Comparison of ENCODE assay signal across 10 cellular contexts in genomic region chr13:48783181-48783630, GRCh38.
DNase-seq lines count a peak whose midpoint lies in the region; ATAC-seq and TF ChIP-seq lines count a peak whose summit lies in the region.
"Had no signal": no experiment of that assay in that cellular context is flagged by ENCODE, and none has a peak within 500 bp of the region (broad histone marks: within the 10 kb centered on the region; RNA-seq: fewer than 3 reads in every experiment).

No MANE protein-coding gene starts in this region.

- H3K27ac ChIP-seq in SJSA1 (no peak overlapping the region), heart right ventricle (peak overlapping the region in 8 of 10 donors; percentile 43 to 79 (median 51)), thyroid gland (no peak overlapping the region), coronary artery (peak overlapping the region in 1 of 2 donors; percentile 37)
- H3K27ac ChIP-seq: 22Rv1 had no signal

- H3K36me3 ChIP-seq in SJSA1 (no peaks in the 10 kb centered on the region), heart right ventricle (no peaks in the 10 kb centered on the region), thyroid gland (no peaks in the 10 kb centered on the region)

- peak; percentile 2 for DNase-seq in NCI-H1694 treated with DMSO at 0.1 percent for 48 hours (lab: John Stamatoyannopoulos, UW)
- DNase-seq in NCI-H1694 (lab: John Stamatoyannopoulos, UW), result no peak
- peak; percentile 56 to 66 for DNase-seq in SJSA1 (ENCODE audit: low read depth in 1 of 2, low spot score in 2 of 2)
- DNase-seq in heart right ventricle, result peak; percentile 62 to 65
- peak; percentile 32 to 39 for DNase-seq in thyroid gland
- no peak for DNase-seq in DMS79 (lab: John Stamatoyannopoulos, UW)
- DNase-seq in coronary artery (ENCODE audit: low spot score), result no peak
- DNase-seq: islet precursor cell had no signal

- H3K9me3 ChIP-seq in SJSA1 (replicated peaks) (no peaks in the 10 kb centered on the region), heart right ventricle (peaks cover 0 to 34% (median 21%) of the 10 kb centered on the region in 11 donors), thyroid gland (no peaks in the 10 kb centered on the region)

- peak; percentile 48 to 95 (median 90) for ATAC-seq in heart right ventricle
- ATAC-seq in GM21526 (IDR thresholded peaks at IDR 0.05; ENCODE audit: low FRiP score, unreplicated experiment), result no peak

- H3K27me3 ChIP-seq in SJSA1 (replicated peaks) (no peaks in the 10 kb centered on the region), heart right ventricle (no peaks in the 10 kb centered on the region), thyroid gland (no peaks in the 10 kb centered on the region)

- WGBS in heart right ventricle, 2 donors, result 26 to 38% methylated on average over 7 of the region's 7 CpGs
- 59 to 72% methylated on average over 7 of the region's 7 CpGs for WGBS in thyroid gland, 2 donors

- H3K4me3 ChIP-seq in SJSA1, result no peak overlapping the region
- no peak overlapping the region for H3K4me3 ChIP-seq in heart right ventricle
- H3K4me3 ChIP-seq in thyroid gland (replicated peaks in 1 of 3), result no peak overlapping the region
- H3K4me3 ChIP-seq in coronary artery, result no peak overlapping the region

- peak in 1 of 9 donors; percentile 7 for TF ChIP-seq CTCF in heart right ventricle (IDR thresholded peaks at IDR 0.05)
- no peak for TF ChIP-seq CTCF in thyroid gland (IDR thresholded peaks at IDR 0.05)
- TF ChIP-seq CTCF in coronary artery (IDR thresholded peaks at IDR 0.05), result no peak

- H3K4me1 ChIP-seq in SJSA1 (replicated peaks) (peaks cover 12% of the 10 kb centered on the region; the same call in 1 of the 2 replicates), heart right ventricle (peaks cover 0 to 20% (median 0%) of the 10 kb centered on the region in 9 donors), thyroid gland (no peaks in the 10 kb centered on the region)

- intact Hi-C loops in heart right ventricle (cut with DNase I) (loop anchor here in 3 of 10 donors (2.0 to 10.0 kb wide), 5 partner anchors 92 to 312 kb away; partner anchors contain the start of gene FNDC3A (in 3 of the 3)), thyroid gland (cut with DNase I) (no loop called here)

- TF ChIP-seq POLR2A in thyroid gland (IDR thresholded peaks at IDR 0.05), result no peak

Comparison
In these comparisons a context has a peak if more than half of its experiments do, and no peak if none do; other contexts are left out.
1. DNase-seq: peak in NCI-H1694 treated with DMSO at 0.1 percent for 48 hours (single experiment), SJSA1 (2 of 2), heart right ventricle (2 of 2) and thyroid gland (2 of 2); none in NCI-H1694 (single experiment), DMS79 (single experiment) and coronary artery (single experiment).
2. H3K27ac ChIP-seq: peak in heart right ventricle (8 of 10); none in SJSA1 (single experiment) and thyroid gland (0 of 3).